Comparison of ENCODE assay signal across 8 cellular contexts in the genomic region with DNA sequence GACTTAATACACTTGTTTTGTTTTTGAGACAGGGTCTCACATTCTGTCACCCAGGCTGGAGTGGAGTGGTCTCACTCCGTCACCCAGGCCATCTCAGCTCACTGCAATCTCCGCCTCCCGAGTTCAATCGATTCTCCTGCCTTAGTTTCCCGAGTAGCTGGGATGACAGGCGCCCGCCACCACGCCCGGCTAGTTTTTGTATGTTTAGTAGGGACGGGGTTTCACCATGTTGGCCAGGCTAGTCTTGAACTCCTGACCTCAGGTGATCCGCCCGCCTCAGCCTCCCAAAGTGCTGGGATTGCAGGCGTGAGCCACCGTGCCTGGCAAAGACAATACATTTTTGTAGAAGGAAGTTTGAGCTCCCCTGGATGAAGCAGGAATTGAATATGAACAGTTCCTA. TPM values are rescaled to one million over a fixed set of nuclear protein-coding genes. Genes with fewer than 3 reads are reported as not detected.
DNase-seq lines count a peak whose midpoint lies in the region; ATAC-seq, FAIRE-seq and TF ChIP-seq lines count a peak whose summit lies in the region.
"Not testable (repeated sequence)": the region's sequence is repeated elsewhere in the genome, so short reads cannot be mapped to it uniquely, and the experiment has no call there.

No MANE protein-coding gene starts in this region.

- H3K27ac Mint-ChIP-seq in activated naive CD8-positive, alpha-beta T cell treated with anti-CD3 and anti-CD28 coated beads, Interleukin-2, amount 10 ng/mL, durations not matched to agents 7 days and 5 days: peak overlapping the region; percentile 90
- H3K27ac Mint-ChIP-seq in endodermal cell: not testable (repeated sequence)
- peak overlapping the region; percentile 15 for H3K27ac Mint-ChIP-seq in neural crest cell (ENCODE audit: unreplicated experiment)
- H3K27ac Mint-ChIP-seq in stimulated activated naive CD8-positive, alpha-beta T cell treated with anti-CD3 and anti-CD28 coated beads, Interleukin-15, Interleukin-2, amounts not matched to agents 100 ng/mL and 50 ng/mL, for 24 hours: peak overlapping the region; percentile 68

- peak overlapping the region; percentile 98 for H3K4me2 ChIP-seq in Karpas-422 (ENCODE audit: low read depth, low read length, poor library complexity, severe bottlenecking)
- H3K4me2 ChIP-seq in HepG2 (ENCODE audit: low read depth, low read length): peak overlapping the region; percentile 80

- TF ChIP-seq EP300 in HepG2 (IDR thresholded peaks at IDR 0.05; ENCODE audit: low read depth in 2 of 2, low read length in 2 of 2); HepG2 (CRISPR knock-in tag; IDR thresholded peaks at IDR 0.05; ENCODE audit: borderline replicate concordance): not testable (repeated sequence)

- DNase-seq in Karpas-422; WERI-Rb-1; activated naive CD8-positive, alpha-beta T cell treated with anti-CD3 and anti-CD28 coated beads, Interleukin-2, amount 10 ng/mL, durations not matched to agents 7 days and 5 days; endodermal cell; HepG2 (ENCODE audit: low spot score); neural crest cell (ENCODE audit: low read depth, low spot score): not testable (repeated sequence)

- H3K27me3 Mint-ChIP-seq in activated naive CD8-positive, alpha-beta T cell treated with anti-CD3 and anti-CD28 coated beads, Interleukin-2, amount 10 ng/mL, durations not matched to agents 7 days and 5 days; endodermal cell (ENCODE audit: insufficient read depth); neural crest cell (ENCODE audit: low read depth); stimulated activated naive CD8-positive, alpha-beta T cell treated with anti-CD3 and anti-CD28 coated beads, Interleukin-15, Interleukin-2, amounts not matched to agents 100 ng/mL and 50 ng/mL, for 24 hours: not testable (repeated sequence)

- FAIRE-seq in HepG2 (lab: Jason Lieb, UNC): not testable (repeated sequence)

- H3K9me3 Mint-ChIP-seq in activated naive CD8-positive, alpha-beta T cell treated with anti-CD3 and anti-CD28 coated beads, Interleukin-2, amount 10 ng/mL, durations not matched to agents 7 days and 5 days; endodermal cell; neural crest cell; stimulated activated naive CD8-positive, alpha-beta T cell treated with anti-CD3 and anti-CD28 coated beads, Interleukin-15, Interleukin-2, amounts not matched to agents 100 ng/mL and 50 ng/mL, for 24 hours: not testable (repeated sequence)

- not testable (repeated sequence) for ATAC-seq in activated naive CD8-positive, alpha-beta T cell treated with anti-CD3 and anti-CD28 coated beads, Interleukin-2, amount 10 ng/mL, durations not matched to agents 7 days and 5 days (ENCODE audit: low read depth); HepG2

- peaks cover 20% of the 10 kb centered on the region for H3K4me1 Mint-ChIP-seq in activated naive CD8-positive, alpha-beta T cell treated with anti-CD3 and anti-CD28 coated beads, Interleukin-2, amount 10 ng/mL, durations not matched to agents 7 days and 5 days
- not testable (repeated sequence) for H3K4me1 Mint-ChIP-seq in endodermal cell
- peaks cover 22% of the 10 kb centered on the region for H3K4me1 Mint-ChIP-seq in neural crest cell
- H3K4me1 Mint-ChIP-seq in stimulated activated naive CD8-positive, alpha-beta T cell treated with anti-CD3 and anti-CD28 coated beads, Interleukin-15, Interleukin-2, amounts not matched to agents 100 ng/mL and 50 ng/mL, for 24 hours (ENCODE audit: low read depth): peaks cover 57% of the 10 kb centered on the region

- in situ Hi-C loops in HepG2 (cut with HindIII; ENCODE audit: extremely low pct_ligation_motif_present, low pct_unique_long_range_greater_than_20kb): not testable (repeated sequence)

- H3K4me3 ChIP-seq in ACC112 (ENCODE audit: low read depth, low read length) (peak overlapping the region; percentile 93), Karpas-422 (ENCODE audit: low read length) (peak overlapping the region; percentile 92), WERI-Rb-1 (ENCODE audit: low read depth, low read length) (peak overlapping the region; percentile 76; the same call in 1 of the 2 replicates), endodermal cell (ENCODE audit: low read length) (peak overlapping the region; percentile 94), HepG2 (replicated peaks in 1 of 3; ENCODE audit: insufficient read depth in 1 of 3, low read depth in 2 of 3, low read length in 3 of 3) (peak overlapping the region in 2 of 3 experiments; percentile 83 to 95; a peak in 4 of 6 replicates)

- H3K36me3 Mint-ChIP-seq in activated naive CD8-positive, alpha-beta T cell treated with anti-CD3 and anti-CD28 coated beads, Interleukin-2, amount 10 ng/mL, durations not matched to agents 7 days and 5 days; endodermal cell (ENCODE audit: low read depth); neural crest cell (ENCODE audit: low read depth); stimulated activated naive CD8-positive, alpha-beta T cell treated with anti-CD3 and anti-CD28 coated beads, Interleukin-15, Interleukin-2, amounts not matched to agents 100 ng/mL and 50 ng/mL, for 24 hours (ENCODE audit: low read depth): not testable (repeated sequence)

- not testable (repeated sequence) for H4K20me1 ChIP-seq in Karpas-422 (ENCODE audit: insufficient read depth, low read depth, low read length)
- peaks cover 27% of the 10 kb centered on the region; the same call in 1 of the 2 replicates for H4K20me1 ChIP-seq in HepG2 (ENCODE audit: insufficient read depth, low read length)

- CTCF ChIA-PET in HepG2 (lab: Yijun Ruan, JAX; ENCODE audit: low intra/inter-chr PET ratio, low total read pairs): not testable (repeated sequence)

- H3K4me3 Mint-ChIP-seq in activated naive CD8-positive, alpha-beta T cell treated with anti-CD3 and anti-CD28 coated beads, Interleukin-2, amount 10 ng/mL, durations not matched to agents 7 days and 5 days: peak overlapping the region; percentile 85
- peak overlapping the region; percentile 81 for H3K4me3 Mint-ChIP-seq in endodermal cell
- peak overlapping the region; percentile 99 for H3K4me3 Mint-ChIP-seq in neural crest cell
- H3K4me3 Mint-ChIP-seq in stimulated activated naive CD8-positive, alpha-beta T cell treated with anti-CD3 and anti-CD28 coated beads, Interleukin-15, Interleukin-2, amounts not matched to agents 100 ng/mL and 50 ng/mL, for 24 hours: peak overlapping the region; percentile 88

- not testable (repeated sequence) for H2AFZ ChIP-seq in ACC112 (ENCODE audit: low read length, unreplicated experiment); HepG2 (ENCODE audit: low read length)
- peak overlapping the region; percentile 41 for H2AFZ ChIP-seq in Karpas-422 (ENCODE audit: low read length)

- H3K36me3 ChIP-seq in ACC112 (ENCODE audit: insufficient read depth, low read length); Karpas-422 (ENCODE audit: insufficient read depth, low read length); WERI-Rb-1; endodermal cell (ENCODE audit: control insufficient read depth, insufficient read depth, low read length); HepG2 (replicated peaks in 1 of 2; ENCODE audit: control insufficient read depth in 1 of 2, insufficient read depth in 2 of 2, low read length in 2 of 2): not testable (repeated sequence)

- TF ChIP-seq RAD21 in HepG2 (CRISPR knock-in tag; IDR thresholded peaks at IDR 0.05): not testable (repeated sequence)

- not testable (repeated sequence) for TF ChIP-seq POLR2A in HepG2 (IDR thresholded peaks at IDR 0.05; ENCODE audit: insufficient read depth in 1 of 2, low read depth in 2 of 2, low read length in 2 of 2)

- H3K27ac ChIP-seq in ACC112 (ENCODE audit: low read depth, low read length); WERI-Rb-1; endodermal cell (ENCODE audit: low read depth, low read length); HepG2 (ENCODE audit: extremely low read length, insufficient read depth, low read length): not testable (repeated sequence)
- peak overlapping the region; percentile 85 for H3K27ac ChIP-seq in Karpas-422 (ENCODE audit: low read length)

- POLR2A ChIA-PET in activated naive CD8-positive, alpha-beta T cell treated with anti-CD3 and anti-CD28 coated beads, Interleukin-2, amount 10 ng/mL, durations not matched to agents 7 days and 5 days (lab: Charles Lee): interaction anchor here (0.9 to 3.9 kb wide), 4 partner anchors 51 to 96 kb away, joined by 3 to 53 read pairs (median 8); a partner anchor contains a TSS
- POLR2A ChIA-PET in HepG2 (lab: Yijun Ruan, JAX): not testable (repeated sequence)

- TF ChIP-seq CTCF in WERI-Rb-1 (IDR thresholded peaks at IDR 0.05; ENCODE audit: low read depth, low read length); endodermal cell (conservative IDR thresholded peaks at IDR 0.05); HepG2 (CRISPR knock-in tag; IDR thresholded peaks at IDR 0.05); neural crest cell (conservative IDR thresholded peaks at IDR 0.05): not testable (repeated sequence)

- H3K27me3 ChIP-seq in ACC112 (ENCODE audit: insufficient read depth, low read length); Karpas-422 (ENCODE audit: low read length); WERI-Rb-1 (ENCODE audit: insufficient read depth, low read depth, severe bottlenecking); endodermal cell (ENCODE audit: control insufficient read depth, insufficient read depth, low read length, poor library complexity, severe bottlenecking); HepG2 (ENCODE audit: control insufficient read depth in 1 of 2, insufficient read depth in 2 of 2, low read length in 2 of 2): not testable (repeated sequence)

- H3K9ac ChIP-seq in Karpas-422 (ENCODE audit: low read length) (peak overlapping the region; percentile 81), HepG2 (ENCODE audit: insufficient read depth, low read depth, low read length) (peak overlapping the region; percentile 84)
- not testable (repeated sequence) for H3K9ac ChIP-seq in endodermal cell (ENCODE audit: extremely low read depth, low read length, poor library complexity, severe bottlenecking)

- not testable (repeated sequence) for H3K4me1 ChIP-seq in ACC112 (ENCODE audit: control insufficient read depth, insufficient read depth, low read length, unreplicated experiment); endodermal cell (ENCODE audit: control insufficient read depth, insufficient read depth, low read length)
- H3K4me1 ChIP-seq in Karpas-422 (ENCODE audit: low read length) (peaks cover 23% of the 10 kb centered on the region), HepG2 (ENCODE audit: insufficient read depth, low read length) (peaks cover 23% of the 10 kb centered on the region)

- not testable (repeated sequence) for BruUV-seq in HepG2 (replicated peaks; lab: Mats Ljungman, UMichigan)

- H3K79me2 ChIP-seq in ACC112 (ENCODE audit: control insufficient read depth, insufficient read depth, low read length, unreplicated experiment); HepG2 (ENCODE audit: insufficient read depth, low read length): not testable (repeated sequence)
- H3K79me2 ChIP-seq in Karpas-422 (ENCODE audit: low read length): peaks cover 48% of the 10 kb centered on the region

- intact Hi-C loops in HepG2 (cut with micrococcal nuclease; ENCODE audit: unreplicated experiment): loop anchor here (5.0 kb wide), 1 partner anchor 60 kb away; a partner anchor contains a TSS

- H3K9me3 ChIP-seq in Karpas-422 (ENCODE audit: low read length); WERI-Rb-1 (ENCODE audit: severe bottlenecking); endodermal cell (ENCODE audit: control insufficient read depth, low read length); HepG2 (ENCODE audit: low read length): not testable (repeated sequence)

- H3K9me2 ChIP-seq in Karpas-422 (replicated peaks; ENCODE audit: insufficient read depth, low read length): not testable (repeated sequence)

- 92 to 93% methylated on average over 7 to 14 of the region's 14 CpGs for WGBS in endodermal cell (ENCODE audit: insufficient coverage in 1 of 2, insufficient read length in 1 of 2), 2 experiments
- whole genome bisulfite sequencing in HepG2 (ENCODE audit: low lambda C conversion rate): 88% methylated on average over 13 of the region's 14 CpGs

RNA-seq across cellular contexts. Expression of a gene that starts 2.2 kb away (rescaled TPM):
- 92.6 and 109 TPM in 2 replicates for total RNA-seq in Karpas-422 (2014; rRNA removed; shearing (Covaris generic); ENCODE audit: low replicate concordance)
- 10 to 100 TPM; 37.0 to 45.4 TPM for total RNA-seq in activated naive CD8-positive, alpha-beta T cell treated with anti-CD3 and anti-CD28 coated beads, Interleukin-2, amount 10 ng/mL, durations not matched to agents 7 days and 5 days
- total RNA-seq in endodermal cell (10 to 100 TPM; 29.9 to 39.9 TPM), HepG2 (2016; rRNA removed; fragmentation: Illumina TruSeq; extraction: Trizol) (6.9 and 9.7 TPM in 2 replicates), neural crest cell (19.0 and 23.7 TPM in 2 replicates)
- polyA plus RNA-seq in endodermal cell (2013, experiment 1 of 2): 38.5 TPM
- 33.0 TPM for polyA plus RNA-seq in endodermal cell (2013, experiment 2 of 2)
- total RNA-seq in HepG2 (2016; cell fraction: cytosol; rRNA removed; fragmentation: Illumina TruSeq; extraction: Trizol; ENCODE audit: low read depth): 11.6 and 15.1 TPM in 2 replicates
- total RNA-seq in HepG2 (2016; cell fraction: insoluble cytoplasmic fraction; rRNA removed; fragmentation: Illumina TruSeq; extraction: Trizol): 8.5 and 8.6 TPM in 2 replicates
- total RNA-seq in HepG2 (2016; cell fraction: membrane; rRNA removed; fragmentation: Illumina TruSeq; extraction: Trizol): 9.2 and 10.3 TPM in 2 replicates
- 5.4 and 6.2 TPM in 2 replicates for total RNA-seq in HepG2 (2016; cell fraction: nucleus; rRNA removed; fragmentation: Illumina TruSeq; extraction: Trizol)
- 10.6 and 15.7 TPM in 2 replicates for polyA plus RNA-seq in HepG2 (2011; rRNA removed)
- 8.3 and 9.8 TPM in 2 replicates for polyA plus RNA-seq in HepG2 (2011; cell fraction: cytosol; rRNA removed)
- polyA plus RNA-seq in HepG2 (2011; cell fraction: nucleus; rRNA removed): 9.9 and 12.1 TPM in 2 replicates
- 13.0 and 13.1 TPM in 2 replicates for polyA plus RNA-seq in HepG2 (2012)
- 0.10 and 0.40 TPM in 2 replicates for polyA plus RNA-seq in HepG2 (2016; cell fraction: cytosol; fragmentation: Illumina TruSeq; extraction: Trizol; ENCODE audit: low read depth)
- polyA plus RNA-seq in HepG2 (2016; cell fraction: insoluble cytoplasmic fraction; fragmentation: Illumina TruSeq; extraction: Trizol; ENCODE audit: low read depth): 2.8 and 3.4 TPM in 2 replicates
- polyA plus RNA-seq in HepG2 (2016; cell fraction: membrane; fragmentation: Illumina TruSeq; extraction: Trizol; ENCODE audit: low read depth): 0.24 and 0.30 TPM in 2 replicates
- 3.4 and 3.9 TPM in 2 replicates for polyA plus RNA-seq in HepG2 (2016; cell fraction: nucleus; fragmentation: Illumina TruSeq; extraction: Trizol; ENCODE audit: insufficient read depth, low read depth)
- polyA minus RNA-seq in HepG2 (2011; rRNA and poly(A)+ RNA removed; ENCODE audit: low replicate concordance): 23.4 and 23.9 TPM in 2 replicates
- polyA minus RNA-seq in HepG2 (2011; cell fraction: cytosol; rRNA and poly(A)+ RNA removed): 43.8 and 44.7 TPM in 2 replicates
- polyA minus RNA-seq in HepG2 (2011; cell fraction: nucleus; rRNA and poly(A)+ RNA removed): 41.3 and 48.2 TPM in 2 replicates

RNA-seq across cellular contexts. Expression of a gene that starts 60.0 kb away (rescaled TPM):
- 72.9 and 92.8 TPM in 2 replicates for total RNA-seq in Karpas-422 (2014; rRNA removed; shearing (Covaris generic); ENCODE audit: low replicate concordance)
- 10 to 100 TPM; 49.7 to 52.7 TPM for total RNA-seq in activated naive CD8-positive, alpha-beta T cell treated with anti-CD3 and anti-CD28 coated beads, Interleukin-2, amount 10 ng/mL, durations not matched to agents 7 days and 5 days
- total RNA-seq in endodermal cell: 10 to 100 TPM; 53.4 to 55.8 TPM
- 53.3 TPM for polyA plus RNA-seq in endodermal cell (2013, experiment 1 of 2)
- 52.1 TPM for polyA plus RNA-seq in endodermal cell (2013, experiment 2 of 2)
- 16.0 and 18.6 TPM in 2 replicates for total RNA-seq in HepG2 (2016; rRNA removed; fragmentation: Illumina TruSeq; extraction: Trizol)
- total RNA-seq in HepG2 (2016; cell fraction: cytosol; rRNA removed; fragmentation: Illumina TruSeq; extraction: Trizol; ENCODE audit: low read depth): 19.5 and 20.6 TPM in 2 replicates
- 15.9 and 18.0 TPM in 2 replicates for total RNA-seq in HepG2 (2016; cell fraction: insoluble cytoplasmic fraction; rRNA removed; fragmentation: Illumina TruSeq; extraction: Trizol)
- 14.2 and 15.9 TPM in 2 replicates for total RNA-seq in HepG2 (2016; cell fraction: membrane; rRNA removed; fragmentation: Illumina TruSeq; extraction: Trizol)
- 19.0 and 21.4 TPM in 2 replicates for total RNA-seq in HepG2 (2016; cell fraction: nucleus; rRNA removed; fragmentation: Illumina TruSeq; extraction: Trizol)
- 28.4 and 33.7 TPM in 2 replicates for polyA plus RNA-seq in HepG2 (2011; rRNA removed)
- 21.7 and 23.4 TPM in 2 replicates for polyA plus RNA-seq in HepG2 (2011; cell fraction: cytosol; rRNA removed)
- polyA plus RNA-seq in HepG2 (2011; cell fraction: nucleus; rRNA removed): 31.5 and 34.8 TPM in 2 replicates
- polyA plus RNA-seq in HepG2 (2012): 21.3 and 23.8 TPM in 2 replicates
- 1.2 and 1.4 TPM in 2 replicates for polyA plus RNA-seq in HepG2 (2016; cell fraction: cytosol; fragmentation: Illumina TruSeq; extraction: Trizol; ENCODE audit: low read depth)
- 11.5 and 14.0 TPM in 2 replicates for polyA plus RNA-seq in HepG2 (2016; cell fraction: insoluble cytoplasmic fraction; fragmentation: Illumina TruSeq; extraction: Trizol; ENCODE audit: low read depth)
- polyA plus RNA-seq in HepG2 (2016; cell fraction: membrane; fragmentation: Illumina TruSeq; extraction: Trizol; ENCODE audit: low read depth): 3.2 and 3.9 TPM in 2 replicates
- 26.1 and 26.4 TPM in 2 replicates for polyA plus RNA-seq in HepG2 (2016; cell fraction: nucleus; fragmentation: Illumina TruSeq; extraction: Trizol; ENCODE audit: insufficient read depth, low read depth)
- polyA minus RNA-seq in HepG2 (2011; rRNA and poly(A)+ RNA removed; ENCODE audit: low replicate concordance): 36.6 and 46.9 TPM in 2 replicates
- polyA minus RNA-seq in HepG2 (2011; cell fraction: cytosol; rRNA and poly(A)+ RNA removed): 24.4 and 26.9 TPM in 2 replicates
- 48.4 and 51.5 TPM in 2 replicates for polyA minus RNA-seq in HepG2 (2011; cell fraction: nucleus; rRNA and poly(A)+ RNA removed)
- total RNA-seq in neural crest cell: 61.9 and 64.6 TPM in 2 replicates
